Comparison of ENCODE assay signal across 8 cellular contexts in genomic region chr20:16588241-16588640, GRCh38.
"Had no signal": no experiment of that assay in that cellular context is flagged by ENCODE, and none has a peak within 500 bp of the region (broad histone marks: within the 10 kb centered on the region; RNA-seq: fewer than 3 reads in every experiment).

No MANE protein-coding gene starts in this region.

- DNase-seq: GM23248, H7, HFFc6, KBM-7 had no signal

- H3K27ac ChIP-seq: GM23248 had no signal

- H3K27ac Mint-ChIP-seq: HFFc6 had no signal

- H3K4me1 Mint-ChIP-seq: IgD-negative memory B cell had no signal

- H3K4me1 ChIP-seq: HAP-1 had no signal

- ATAC-seq: HCT116 had no signal

- H3K36me3 Mint-ChIP-seq: IgD-negative memory B cell had no signal

- H3K36me3 ChIP-seq: HAP-1 had no signal

- H3K9me3 ChIP-seq: HAP-1 had no signal

- H3K4me3 Mint-ChIP-seq: HFFc6, IgD-negative memory B cell had no signal

- FAIRE-seq: HTR-8/SVneo had no signal

- H3K4me3 ChIP-seq: GM23248, HAP-1 had no signal

- H3K9ac ChIP-seq: GM23248 had no signal

- H3K9me3 Mint-ChIP-seq: IgD-negative memory B cell had no signal

- H2AFZ ChIP-seq: GM23248 had no signal
